2 cellular contexts compared by ENCODE assay signal in the genomic region with DNA sequence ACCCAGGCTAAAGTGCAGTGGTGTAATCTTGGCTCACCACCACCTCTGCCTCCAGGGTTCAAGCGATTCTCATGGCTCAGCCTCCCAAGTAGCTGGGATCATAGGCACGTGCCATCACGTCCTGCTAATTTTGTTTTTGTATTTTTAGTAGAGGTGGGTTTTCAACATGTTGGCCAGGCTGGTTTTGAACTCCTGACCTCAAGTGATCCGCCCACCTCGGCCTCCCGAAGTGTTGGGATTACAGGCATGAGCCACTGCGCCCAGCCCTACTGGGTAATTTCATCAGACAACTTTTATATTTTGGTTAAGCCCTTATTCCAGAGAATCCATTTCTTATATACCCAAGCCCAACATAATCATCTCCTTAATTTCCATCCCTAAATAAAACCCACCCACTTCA. TPM values are rescaled to one million over a fixed set of nuclear protein-coding genes. Genes with fewer than 3 reads are reported as not detected.
DNase-seq lines count a peak whose midpoint lies in the region; ATAC-seq, FAIRE-seq and TF ChIP-seq lines count a peak whose summit lies in the region.
"Not testable (repeated sequence)": the region's sequence is repeated elsewhere in the genome, so short reads cannot be mapped to it uniquely, and the experiment has no call there.

No MANE protein-coding gene starts in this region.

- not testable (repeated sequence) for DNase-seq in K562 (ENCODE audit: extremely low read depth in 1 of 4, low spot score in 3 of 4)
- DNase-seq in posterior vena cava (ENCODE audit: low spot score), result peak; percentile 29

- WGBS in K562 (ENCODE audit: insufficient coverage, low coverage, missing lambda C conversion rate), result 75% methylated on average over 7 of the region's 7 CpGs

- not testable (repeated sequence) for TF ChIP-seq EP300 in K562 (IDR thresholded peaks at IDR 0.05; ENCODE audit: low read length)

- in situ Hi-C loops in K562 (cut with MboI), result not testable (repeated sequence)

- not testable (repeated sequence) for H2AFZ ChIP-seq in K562 (ENCODE audit: low read depth, low read length)

- not testable (repeated sequence) for H3K9me1 ChIP-seq in K562 (ENCODE audit: control insufficient read depth, insufficient read depth, low read length)

- H3K9ac ChIP-seq in K562 (ENCODE audit: insufficient read depth in 1 of 2, low read depth in 2 of 2, low read length in 2 of 2), result not testable (repeated sequence)

- POLR2A ChIA-PET in K562 (lab: Yijun Ruan, JAX), result not testable (repeated sequence)

- ATAC-seq in K562, result not testable (repeated sequence)

- TF ChIP-seq CTCF in K562 (IDR thresholded peaks at IDR 0.05 in 2 of 3, conservative IDR thresholded peaks at IDR 0.05 in 1 of 3; ENCODE audit: insufficient read depth in 2 of 3, low read depth in 1 of 3, low read length in 3 of 3), result not testable (repeated sequence)

- H3K27ac ChIP-seq in K562 (ENCODE audit: extremely low read depth, low read depth, low read length), result not testable (repeated sequence)

- not testable (repeated sequence) for H4K20me1 ChIP-seq in K562 (replicated peaks; ENCODE audit: control insufficient read depth, insufficient read depth, low read length)

- intact Hi-C loops in K562 (cut with micrococcal nuclease); posterior vena cava (cut with DNase I): not testable (repeated sequence)

- FAIRE-seq in K562 (lab: Jason Lieb, UNC), result not testable (repeated sequence)

- not testable (repeated sequence) for TF ChIP-seq RAD21 in K562 (CRISPR knock-in tag; conservative IDR thresholded peaks at IDR 0.05 in 1 of 2, IDR thresholded peaks at IDR 0.05 in 1 of 2)

- H3K4me2 ChIP-seq in K562 (ENCODE audit: insufficient read depth, low read length), result not testable (repeated sequence)

- H3K79me2 ChIP-seq in K562 (ENCODE audit: control insufficient read depth, insufficient read depth, low read length), result not testable (repeated sequence)

- not testable (repeated sequence) for H3K27me3 ChIP-seq in K562 (ENCODE audit: control insufficient read depth in 2 of 2, insufficient read depth in 2 of 2, low read length in 2 of 2)

- H3K4me3 ChIP-seq in K562, result not testable (repeated sequence)

- H3K36me3 ChIP-seq in K562 (ENCODE audit: control insufficient read depth, insufficient read depth, low read length), result peaks cover 42% of the 10 kb centered on the region

- H3K9me3 ChIP-seq in K562 (replicated peaks; ENCODE audit: control insufficient read depth, insufficient read depth, low read depth, low read length), result not testable (repeated sequence)

- 0 out of 2 replicates have a peak, but pooled peaks have one; percentile 36 for TF ChIP-seq POLR2A in K562 (conservative IDR thresholded peaks at IDR 0.05)

- CTCF ChIA-PET in K562 (lab: Yijun Ruan, JAX; ENCODE audit: low intra/inter-chr PET ratio), result not testable (repeated sequence)

- H3K4me1 ChIP-seq in K562 (replicated peaks in 1 of 2; ENCODE audit: control insufficient read depth in 2 of 2, insufficient read depth in 2 of 2, low read length in 2 of 2), result not testable (repeated sequence)

- BruUV-seq in K562 (replicated peaks; lab: Mats Ljungman, UMichigan), result not testable (repeated sequence)

RNA-seq across cellular contexts. Expression of a gene that starts 10.3 kb away (rescaled TPM):
- 5.7 and 16.7 TPM in 2 replicates for total RNA-seq in K562 (2011; cell fraction: chromatin; rRNA removed; ENCODE audit: low replicate concordance)
- total RNA-seq in K562 (2011; cell fraction: nucleolus; rRNA removed), result 5.0 and 6.8 TPM in 2 replicates
- 4.5 and 9.2 TPM in 2 replicates for total RNA-seq in K562 (2011; cell fraction: nucleoplasm; rRNA removed)
- total RNA-seq in K562 (2014; rRNA removed), result 19.7 and 22.9 TPM in 2 replicates
- total RNA-seq in K562 (2014; rRNA removed; fragmentation: Illumina TruSeq; extraction: Trizol), result 27.5 and 33.4 TPM in 2 replicates
- 32.1 and 35.1 TPM in 2 replicates for total RNA-seq in K562 (2015; rRNA removed; fragmentation: Illumina TruSeq; extraction: Trizol)
- 14.1 and 14.3 TPM in 2 replicates for total RNA-seq in K562 (2021)
- 43.5 and 52.9 TPM in 2 replicates for polyA plus RNA-seq in K562 (2011; rRNA removed)
- 18.9 and 23.4 TPM in 2 replicates for polyA plus RNA-seq in K562 (2011; cell fraction: cytosol; rRNA removed)
- 12.5 and 15.6 TPM in 2 replicates for polyA plus RNA-seq in K562 (2011; cell fraction: nucleus; rRNA removed)
- polyA plus RNA-seq in K562 (2012), result 26.8 and 34.3 TPM in 2 replicates
- polyA plus RNA-seq in K562 (2014; fragmentation: Illumina TruSeq; extraction: Trizol), result 49.3 and 54.4 TPM in 2 replicates
- 10 to 100 TPM; 67.9 to 74.9 TPM for polyA plus RNA-seq in K562 (2014; fragmentation: Nextera tagmentation; extraction: Ambion mirVana)
- polyA plus RNA-seq in K562 (2014; rRNA removed), result 28.3 and 33.8 TPM in 2 replicates
- 23.2 and 27.8 TPM in 2 replicates for polyA minus RNA-seq in K562 (2011; rRNA and poly(A)+ RNA removed)
- polyA minus RNA-seq in K562 (2011; cell fraction: cytosol; rRNA and poly(A)+ RNA removed), result 14.1 and 14.6 TPM in 2 replicates
- 7.1 and 15.3 TPM in 2 replicates for polyA minus RNA-seq in K562 (2011; cell fraction: nucleus; rRNA and poly(A)+ RNA removed)
- total RNA-seq in posterior vena cava, result 10 to 100 TPM; 46.7 to 50.0 TPM

RNA-seq across cellular contexts. Expression of a gene that starts 47.8 kb away (rescaled TPM):
- 31.2 and 57.8 TPM in 2 replicates for total RNA-seq in K562 (2011; cell fraction: chromatin; rRNA removed; ENCODE audit: low replicate concordance)
- 12.5 and 13.3 TPM in 2 replicates for total RNA-seq in K562 (2011; cell fraction: nucleolus; rRNA removed)
- total RNA-seq in K562 (2011; cell fraction: nucleoplasm; rRNA removed), result 32.1 and 42.8 TPM in 2 replicates
- total RNA-seq in K562 (2014; rRNA removed), result 68.2 and 72.2 TPM in 2 replicates
- total RNA-seq in K562 (2014; rRNA removed; fragmentation: Illumina TruSeq; extraction: Trizol), result 183 and 199 TPM in 2 replicates
- total RNA-seq in K562 (2015; rRNA removed; fragmentation: Illumina TruSeq; extraction: Trizol), result 135 and 144 TPM in 2 replicates
- 108 and 111 TPM in 2 replicates for total RNA-seq in K562 (2021)
- 184 and 231 TPM in 2 replicates for polyA plus RNA-seq in K562 (2011; rRNA removed)
- polyA plus RNA-seq in K562 (2011; cell fraction: cytosol; rRNA removed), result 46.1 and 98.3 TPM in 2 replicates
- polyA plus RNA-seq in K562 (2011; cell fraction: nucleus; rRNA removed), result 20.3 and 45.3 TPM in 2 replicates
- polyA plus RNA-seq in K562 (2012), result 99.8 and 124 TPM in 2 replicates
- 155 and 170 TPM in 2 replicates for polyA plus RNA-seq in K562 (2014; fragmentation: Illumina TruSeq; extraction: Trizol)
- 100 to 1,000 TPM; 355 to 429 TPM for polyA plus RNA-seq in K562 (2014; fragmentation: Nextera tagmentation; extraction: Ambion mirVana)
- 124 and 138 TPM in 2 replicates for polyA plus RNA-seq in K562 (2014; rRNA removed)
- 156 and 162 TPM in 2 replicates for polyA minus RNA-seq in K562 (2011; rRNA and poly(A)+ RNA removed)
- polyA minus RNA-seq in K562 (2011; cell fraction: cytosol; rRNA and poly(A)+ RNA removed), result 39.5 and 43.5 TPM in 2 replicates
- 18.3 and 39.2 TPM in 2 replicates for polyA minus RNA-seq in K562 (2011; cell fraction: nucleus; rRNA and poly(A)+ RNA removed)
- total RNA-seq in posterior vena cava, result 10 to 100 TPM; 14.2 to 15.7 TPM

RNA-seq across cellular contexts. Expression of a gene that starts 47.9 kb away (rescaled TPM):
- total RNA-seq in K562 (2011; cell fraction: chromatin; rRNA removed; ENCODE audit: low replicate concordance), result 36.7 and 128 TPM in 2 replicates
- total RNA-seq in K562 (2011; cell fraction: nucleolus; rRNA removed), result 19.0 and 24.6 TPM in 2 replicates
- total RNA-seq in K562 (2011; cell fraction: nucleoplasm; rRNA removed), result 40.8 and 65.7 TPM in 2 replicates
- total RNA-seq in K562 (2014; rRNA removed), result 22.5 and 26.1 TPM in 2 replicates
- 62.5 and 66.7 TPM in 2 replicates for total RNA-seq in K562 (2014; rRNA removed; fragmentation: Illumina TruSeq; extraction: Trizol)
- total RNA-seq in K562 (2015; rRNA removed; fragmentation: Illumina TruSeq; extraction: Trizol), result 48.6 and 50.2 TPM in 2 replicates
- 30.1 and 30.4 TPM in 2 replicates for total RNA-seq in K562 (2021)
- 32.3 and 49.0 TPM in 2 replicates for polyA plus RNA-seq in K562 (2011; rRNA removed)
- polyA plus RNA-seq in K562 (2011; cell fraction: cytosol; rRNA removed), result 4.4 and 11.2 TPM in 2 replicates
- polyA plus RNA-seq in K562 (2011; cell fraction: nucleus; rRNA removed), result 32.5 and 42.6 TPM in 2 replicates
- 21.7 and 26.3 TPM in 2 replicates for polyA plus RNA-seq in K562 (2012)
- 36.0 and 43.4 TPM in 2 replicates for polyA plus RNA-seq in K562 (2014; fragmentation: Illumina TruSeq; extraction: Trizol)
- polyA plus RNA-seq in K562 (2014; fragmentation: Nextera tagmentation; extraction: Ambion mirVana), result 10 to 100 TPM; 56.2 to 59.1 TPM
- polyA plus RNA-seq in K562 (2014; rRNA removed), result 29.6 and 30.4 TPM in 2 replicates
- polyA minus RNA-seq in K562 (2011; rRNA and poly(A)+ RNA removed), result 59.5 and 64.2 TPM in 2 replicates
- polyA minus RNA-seq in K562 (2011; cell fraction: cytosol; rRNA and poly(A)+ RNA removed), result 10.6 and 15.4 TPM in 2 replicates
- polyA minus RNA-seq in K562 (2011; cell fraction: nucleus; rRNA and poly(A)+ RNA removed), result 44.7 and 66.6 TPM in 2 replicates
- total RNA-seq in posterior vena cava, result 1 to 10 TPM; 2.4 to 3.2 TPM

Comparison
In these comparisons a context has a peak if more than half of its experiments do, and no peak if none do; other contexts are left out.
1. RNA of a gene that starts 47.9 kb away (total RNA-seq): 19.0 to 128 TPM in K562; 2.4 to 3.2 TPM in posterior vena cava; every median in the first group is over 4 times any median in the second.